ENCODE assay signal across 1 cellular context in genomic region chr2:159286709-159287441, GRCh38.
TF ChIP-seq lines count a peak whose summit lies in the region.

No MANE protein-coding gene starts in this region.

TF ChIP-seq in HepG2, 621 proteins besides CTCF, POLR2A, EP300 and RAD21 (continued from another document and continues in another):
- TF ChIP-seq ZGPAT (CRISPR knock-in tag; IDR thresholded peaks at IDR 0.05) (peak; percentile 33), SUZ12 (IDR thresholded peaks at IDR 0.05; ENCODE audit: low read depth, low read length) (no peak), TARDBP (CRISPR knock-in tag; IDR thresholded peaks at IDR 0.05) (no peak), NFAT5 (CRISPR knock-in tag; IDR thresholded peaks at IDR 0.05) (peak; percentile 17; the same call in 1 of the 2 replicates), CREB1 (IDR thresholded peaks at IDR 0.05) (no peak), CREB1 (CRISPR knock-in tag; IDR thresholded peaks at IDR 0.05) (0 out of 2 replicates have a peak, but pooled peaks have one; percentile 27), FOXO1 (CRISPR knock-in tag; IDR thresholded peaks at IDR 0.05) (no peak; the same call in 1 of the 2 replicates), NCOA2 (CRISPR knock-in tag; IDR thresholded peaks at IDR 0.05) (0 out of 2 replicates have a peak, but pooled peaks have one; percentile 22), ZFP62 (CRISPR knock-in tag; IDR thresholded peaks at IDR 0.05) (no peak), TEAD2 (CRISPR knock-in tag; IDR thresholded peaks at IDR 0.05) (no peak), ZNF3 (CRISPR knock-in tag; IDR thresholded peaks at IDR 0.05) (peak; percentile 44; the same call in 1 of the 2 replicates), CENPBD1 (CRISPR knock-in tag; IDR thresholded peaks at IDR 0.05; ENCODE audit: borderline replicate concordance, low read depth) (no peak), DZIP1 (CRISPR knock-in tag; IDR thresholded peaks at IDR 0.05) (no peak), ZNF251 (CRISPR knock-in tag; IDR thresholded peaks at IDR 0.05) (no peak), E2F5 (CRISPR knock-in tag; conservative IDR thresholded peaks at IDR 0.05) (no peak), ZBTB46 (CRISPR knock-in tag; IDR thresholded peaks at IDR 0.05; ENCODE audit: borderline replicate concordance) (no peak), ZNF780A (CRISPR knock-in tag; IDR thresholded peaks at IDR 0.05) (no peak), ADNP (CRISPR knock-in tag; IDR thresholded peaks at IDR 0.05) (no peak), ZNF569 (CRISPR knock-in tag; IDR thresholded peaks at IDR 0.05; ENCODE audit: borderline replicate concordance) (no peak), ZNF589 (CRISPR knock-in tag; conservative IDR thresholded peaks at IDR 0.05) (no peak), ZNF281 (CRISPR knock-in tag; IDR thresholded peaks at IDR 0.05; ENCODE audit: borderline replicate concordance) (no peak), POLR2AphosphoS5 (IDR thresholded peaks at IDR 0.05; ENCODE audit: low read depth, low read length) (peak; percentile 99), AKNA (CRISPR knock-in tag; IDR thresholded peaks at IDR 0.05; ENCODE audit: borderline replicate concordance) (no peak; the same call in 1 of the 2 replicates), ZNF879 (CRISPR knock-in tag; IDR thresholded peaks at IDR 0.05) (0 out of 2 replicates have a peak, but pooled peaks have one; percentile 90), ZNF605 (CRISPR knock-in tag; IDR thresholded peaks at IDR 0.05) (peak; percentile 85), HDAC1 (CRISPR knock-in tag; IDR thresholded peaks at IDR 0.05) (peak; percentile 48), CBFB (CRISPR knock-in tag; IDR thresholded peaks at IDR 0.05) (peak; percentile 44; the same call in 1 of the 2 replicates), MED1 (CRISPR knock-in tag; IDR thresholded peaks at IDR 0.05) (peak; percentile 63), FUBP1 (CRISPR knock-in tag; IDR thresholded peaks at IDR 0.05; ENCODE audit: borderline replicate concordance) (no peak), MAF1 (CRISPR knock-in tag; IDR thresholded peaks at IDR 0.05; ENCODE audit: borderline replicate concordance) (peak; percentile 47; the same call in 1 of the 2 replicates), TP53 (CRISPR knock-in tag; conservative IDR thresholded peaks at IDR 0.05) (no peak), ZNF296 (CRISPR knock-in tag; conservative IDR thresholded peaks at IDR 0.05) (peak; percentile 87), KLF11 (CRISPR knock-in tag; IDR thresholded peaks at IDR 0.05) (peak; percentile 19; the same call in 1 of the 2 replicates), GATAD2A (CRISPR knock-in tag; IDR thresholded peaks at IDR 0.05) (peak; percentile 30; the same call in 1 of the 2 replicates), GZF1 (CRISPR knock-in tag; IDR thresholded peaks at IDR 0.05) (no peak), PTBP1 (IDR thresholded peaks at IDR 0.05; ENCODE audit: low read depth, low read length, poor library complexity, severe bottlenecking) (peak; percentile 55), ZNF644 (CRISPR knock-in tag; IDR thresholded peaks at IDR 0.05; ENCODE audit: low read depth) (no peak)
